11 cellular contexts compared by ENCODE assay signal in genomic region chr2:55150834-55151233, GRCh38.
DNase-seq lines count a peak whose midpoint lies in the region; ATAC-seq, FAIRE-seq and TF ChIP-seq lines count a peak whose summit lies in the region.
"Had no signal": no experiment of that assay in that cellular context is flagged by ENCODE, and none has a peak within 500 bp of the region (broad histone marks: within the 10 kb centered on the region; RNA-seq: fewer than 3 reads in every experiment).

No MANE protein-coding gene starts in this region.

- no peaks in the 10 kb centered on the region for H3K36me3 Mint-ChIP-seq in astrocyte (ENCODE audit: low read depth, unreplicated experiment)

- 89 to 93% methylated on average over 3 of the region's 3 CpGs for WGBS in thyroid gland, 2 donors

- peaks cover 19% of the 10 kb centered on the region for H3K4me1 Mint-ChIP-seq in astrocyte (ENCODE audit: low read depth, unreplicated experiment)

- H3K4me3 ChIP-seq in astrocyte (ENCODE audit: insufficient read depth, low read depth, low read length) (no peak overlapping the region), thyroid gland (replicated peaks in 1 of 3) (no peak overlapping the region)

- H3K27me3 ChIP-seq in astrocyte (ENCODE audit: insufficient read depth, low read length) (no peaks in the 10 kb centered on the region), thyroid gland (no peaks in the 10 kb centered on the region)

- ATAC-seq in GM21381 (IDR thresholded peaks at IDR 0.05; ENCODE audit: unreplicated experiment) (peak; percentile 77), HG03139 (IDR thresholded peaks at IDR 0.05; ENCODE audit: unreplicated experiment) (peak; percentile 80)

- TF ChIP-seq POLR2A in GM12891 (IDR thresholded peaks at IDR 0.05; ENCODE audit: low read depth, low read length) (no peak), thyroid gland (IDR thresholded peaks at IDR 0.05) (no peak)

- no peak overlapping the region for H3K4me3 Mint-ChIP-seq in astrocyte (ENCODE audit: unreplicated experiment)

- no peaks in the 10 kb centered on the region for H3K27me3 Mint-ChIP-seq in astrocyte (ENCODE audit: low read depth, unreplicated experiment)

- no peaks in the 10 kb centered on the region for H3K36me3 ChIP-seq in astrocyte (ENCODE audit: insufficient read depth, low read length)
- no peaks in the 10 kb centered on the region for H3K36me3 ChIP-seq in thyroid gland

- H2AFZ ChIP-seq in astrocyte (ENCODE audit: low read depth, low read length) = no peak overlapping the region

- TF ChIP-seq CTCF in astrocyte (IDR thresholded peaks at IDR 0.05; ENCODE audit: insufficient read depth, low read depth, low read length) (no peak), thyroid gland (IDR thresholded peaks at IDR 0.05) (no peak)

- FAIRE-seq in GM12891 (lab: Jason Lieb, UNC) = peak; percentile 45
- no peak for FAIRE-seq in astrocyte (lab: Jason Lieb, UNC)
- FAIRE-seq: frontal cortex had no signal

- H4K20me1 ChIP-seq in astrocyte (ENCODE audit: insufficient read depth, low read length) = no peaks in the 10 kb centered on the region

- H3K9me3 ChIP-seq in astrocyte (ENCODE audit: insufficient read depth, low read depth, low read length) (no peaks in the 10 kb centered on the region), thyroid gland (no peaks in the 10 kb centered on the region)

- no peaks in the 10 kb centered on the region for H3K79me2 ChIP-seq in astrocyte (ENCODE audit: insufficient read depth, low read length)

- H3K27ac ChIP-seq in astrocyte (ENCODE audit: low read depth, low read length) = no peak overlapping the region
- no peak overlapping the region for H3K27ac ChIP-seq in thyroid gland
- H3K27ac ChIP-seq: RWPE1 had no signal

- H3K9ac ChIP-seq in astrocyte (ENCODE audit: low read length) = no peak overlapping the region

- H3K4me1 ChIP-seq in astrocyte (ENCODE audit: insufficient read depth, low read length) (peaks cover 14% of the 10 kb centered on the region), thyroid gland (peaks cover 12 to 30% of the 10 kb centered on the region in 2 donors)

- intact Hi-C loops in thyroid gland (cut with DNase I) = no loop called here

- no peak overlapping the region for H3K4me2 ChIP-seq in astrocyte (ENCODE audit: low read length)

- DNase-seq in GM12891 (ENCODE audit: insufficient read length, low spot score) (no peak), astrocyte (ENCODE audit: low read depth) (no peak), DMS53 (lab: John Stamatoyannopoulos, UW) (no peak), NCI-H524 treated with DMSO at 0.1 percent for 48 hours (lab: John Stamatoyannopoulos, UW) (no peak), thyroid gland (no peak)
- no peak for DNase-seq in activated CD4-positive, alpha-beta T cell treated with anti-CD3 and anti-CD28 coated beads, Interleukin-2, amount 50 U/mL, for 48 hours
- DNase-seq: stimulated activated CD4-positive, alpha-beta T cell treated with anti-CD3 and anti-CD28 coated beads, Interleukin-4, amount 100 ng/mL, for 4 hours had no signal

- no peaks in the 10 kb centered on the region for H3K9me3 Mint-ChIP-seq in astrocyte (ENCODE audit: unreplicated experiment)

- peak overlapping the region; percentile 12 for H3K27ac Mint-ChIP-seq in astrocyte (ENCODE audit: unreplicated experiment)

TF ChIP-seq in GM12891, 5 proteins besides CTCF, POLR2A, EP300 and RAD21:
- TF ChIP-seq SPI1 (IDR thresholded peaks at IDR 0.05; ENCODE audit: low read depth, low read length) (peak; percentile 85), PAX5 (IDR thresholded peaks at IDR 0.05; ENCODE audit: insufficient read depth, low read length, severe bottlenecking) (no peak)
